Comparison of ENCODE assay signal across 16 cellular contexts in the genomic region with DNA sequence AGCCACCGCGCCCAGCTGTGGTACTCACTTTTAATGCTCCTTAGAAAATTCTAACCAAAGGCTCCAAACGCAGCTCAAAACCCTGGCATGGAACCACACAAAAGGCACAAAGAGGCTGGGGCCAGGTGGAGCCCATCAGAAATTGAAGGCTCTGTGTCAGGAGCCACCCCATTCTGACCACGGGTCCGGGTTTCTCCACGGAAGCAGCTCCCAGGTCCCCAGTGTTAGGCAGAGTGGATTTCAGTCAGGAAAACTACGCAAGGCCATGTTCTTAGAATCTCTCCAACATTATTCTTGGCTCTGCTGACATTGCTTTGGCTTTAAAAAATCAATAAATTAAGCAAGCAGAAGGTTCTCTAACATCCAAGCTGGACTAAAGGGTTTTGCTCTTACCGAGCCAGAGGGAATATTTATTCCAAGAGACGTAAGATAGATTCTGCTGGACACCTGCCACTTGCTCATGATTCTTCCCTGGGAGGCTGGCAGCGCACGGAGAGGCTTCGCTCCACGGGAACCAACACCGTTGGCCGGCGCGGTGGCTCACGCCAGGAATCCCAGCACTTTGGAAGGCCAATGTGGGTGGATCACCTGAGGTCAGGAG.
DNase-seq lines count a peak whose midpoint lies in the region; ATAC-seq, FAIRE-seq and TF ChIP-seq lines count a peak whose summit lies in the region.
"Had no signal": no experiment of that assay in that cellular context is flagged by ENCODE, and none has a peak within 500 bp of the region (broad histone marks: within the 10 kb centered on the region; RNA-seq: fewer than 3 reads in every experiment).

No MANE protein-coding gene starts in this region.

- TF ChIP-seq POLR2A in heart left ventricle (IDR thresholded peaks at IDR 0.05) (no peak), suprapubic skin (IDR thresholded peaks at IDR 0.05) (no peak)

- peak in 4 of 5 donors; percentile 55 to 88 (median 72) for DNase-seq in heart left ventricle
- DNase-seq in mucosa of descending colon = peak in 1 of 3 donors; percentile 43
- DNase-seq in suprapubic skin (ENCODE audit: low spot score in 2 of 2) = peak; percentile 79 to 89
- no peak for DNase-seq in NCI-H2029 (lab: John Stamatoyannopoulos, UW)
- DNase-seq in epidermal melanocyte (ENCODE audit: insufficient read length, low spot score) = no peak
- DNase-seq in GOT3 (lab: John Stamatoyannopoulos, UW) = no peak
- no peak for DNase-seq in small intestine
- DNase-seq: activated CD4-positive, alpha-beta T cell treated with anti-CD3 and anti-CD28 coated beads, Interleukin-2, amount 50 U/mL, for 48 hours; activated T-cell treated with anti-CD3 and anti-CD28 coated beads, Interleukin-2, amount 50 U/mL, for 48 hours; cerebellar nuclear complex; NCI-H2029 treated with DMSO at 0.1 percent for 48 hours; NCI-H69; stimulated activated CD4-positive, alpha-beta T cell treated with anti-CD3 and anti-CD28 coated beads, Interleukin-4, amount 100 ng/mL, for 24 hours had no signal

- H3K4me1 ChIP-seq in heart left ventricle = peaks cover 5 to 35% (median 25%) of the 10 kb centered on the region in 12 donors
- no peaks in the 10 kb centered on the region for H3K4me1 ChIP-seq in mucosa of descending colon (ENCODE audit: low read depth)
- H3K4me1 ChIP-seq in suprapubic skin = peaks cover 40% of the 10 kb centered on the region
- no peaks in the 10 kb centered on the region for H3K4me1 ChIP-seq in small intestine (ENCODE audit: control insufficient read depth in 2 of 2, insufficient read depth in 1 of 2, low read depth in 1 of 2, low read length in 1 of 2)

- intact Hi-C loops in heart left ventricle (cut with DNase I) (loop anchor here in 3 of 10 donors (10.0 kb wide), 3 partner anchors 89 to 169 kb away; partner anchors contain the start of gene NXN (in 1 of the 3)), mucosa of descending colon (cut with DNase I, micrococcal nuclease) (no loop called here)

- no peaks in the 10 kb centered on the region for H3K9me3 ChIP-seq in heart left ventricle
- H3K9me3 ChIP-seq in mucosa of descending colon = no peaks in the 10 kb centered on the region
- H3K9me3 ChIP-seq in suprapubic skin = no peaks in the 10 kb centered on the region
- H3K9me3 ChIP-seq in small intestine (ENCODE audit: control insufficient read depth, low read depth) = no peaks in the 10 kb centered on the region

- FAIRE-seq in small intestine (lab: Jason Lieb, UNC) = no peak
- FAIRE-seq: HTR-8/SVneo had no signal

- H3K4me3 ChIP-seq in heart left ventricle (no peak overlapping the region), mucosa of descending colon (no peak overlapping the region), suprapubic skin (no peak overlapping the region), small intestine (ENCODE audit: low read depth in 1 of 2, low read length in 2 of 2) (no peak overlapping the region)

- TF ChIP-seq CTCF in VCaP (conservative IDR thresholded peaks at IDR 0.05) (no peak), heart left ventricle (IDR thresholded peaks at IDR 0.05) (no peak), mucosa of descending colon (IDR thresholded peaks at IDR 0.05) (no peak), suprapubic skin (IDR thresholded peaks at IDR 0.05) (no peak)

- TF ChIP-seq EP300 in suprapubic skin (IDR thresholded peaks at IDR 0.05) = no peak

- peak overlapping the region; percentile 65 for H3K27ac ChIP-seq in VCaP
- H3K27ac ChIP-seq in heart left ventricle = peak overlapping the region in 9 of 12 donors; percentile 34 to 88 (median 55)
- H3K27ac ChIP-seq in suprapubic skin = peak overlapping the region; percentile 59
- no peak overlapping the region for H3K27ac ChIP-seq in small intestine (ENCODE audit: low read depth in 1 of 2, low read length in 1 of 2)

- no peaks in the 10 kb centered on the region for H3K36me3 ChIP-seq in heart left ventricle
- no peaks in the 10 kb centered on the region for H3K36me3 ChIP-seq in mucosa of descending colon (ENCODE audit: low read depth)
- H3K36me3 ChIP-seq in suprapubic skin = no peaks in the 10 kb centered on the region
- no peaks in the 10 kb centered on the region for H3K36me3 ChIP-seq in small intestine (ENCODE audit: control insufficient read depth in 2 of 2, insufficient read depth in 2 of 2, low read length in 2 of 2)

- peak in 3 of 4 donors; percentile 24 to 40 (median 31) for ATAC-seq in heart left ventricle
- peak; percentile 10 for ATAC-seq in mucosa of descending colon
- ATAC-seq: natural killer cell treated with Interleukin-12 subunit alpha and Interleukin-12 subunit beta and Interleukin-15 and Interleukin-18, amount 100 ng/mL, for 72 hours had no signal

- H3K27me3 ChIP-seq in heart left ventricle = no peaks in the 10 kb centered on the region
- H3K27me3 ChIP-seq in suprapubic skin = no peaks in the 10 kb centered on the region
- H3K27me3 ChIP-seq in small intestine (ENCODE audit: control insufficient read depth in 2 of 2, insufficient read depth in 2 of 2, low read length in 2 of 2) = no peaks in the 10 kb centered on the region

- 55 to 64% (median 59%) methylated on average over 18 of the region's 18 CpGs for WGBS in heart left ventricle, 4 donors
- WGBS in suprapubic skin = 47% methylated on average over 18 of the region's 18 CpGs
- 71 to 89% (median 84%) methylated on average over 18 of the region's 18 CpGs for WGBS in small intestine, 3 donors

Comparison
In these comparisons a context has a peak if more than half of its experiments do, and no peak if none do; other contexts are left out.
1. H3K27ac ChIP-seq: peak in VCaP (single experiment), heart left ventricle (9 of 12) and suprapubic skin (single experiment); none in small intestine (0 of 2).
2. DNase-seq: peak in heart left ventricle (4 of 5) and suprapubic skin (2 of 2); none in NCI-H2029 (single experiment), epidermal melanocyte (single experiment), GOT3 (single experiment) and small intestine (single experiment).